ENCODE assay signal across 12 cellular contexts in the genomic region with DNA sequence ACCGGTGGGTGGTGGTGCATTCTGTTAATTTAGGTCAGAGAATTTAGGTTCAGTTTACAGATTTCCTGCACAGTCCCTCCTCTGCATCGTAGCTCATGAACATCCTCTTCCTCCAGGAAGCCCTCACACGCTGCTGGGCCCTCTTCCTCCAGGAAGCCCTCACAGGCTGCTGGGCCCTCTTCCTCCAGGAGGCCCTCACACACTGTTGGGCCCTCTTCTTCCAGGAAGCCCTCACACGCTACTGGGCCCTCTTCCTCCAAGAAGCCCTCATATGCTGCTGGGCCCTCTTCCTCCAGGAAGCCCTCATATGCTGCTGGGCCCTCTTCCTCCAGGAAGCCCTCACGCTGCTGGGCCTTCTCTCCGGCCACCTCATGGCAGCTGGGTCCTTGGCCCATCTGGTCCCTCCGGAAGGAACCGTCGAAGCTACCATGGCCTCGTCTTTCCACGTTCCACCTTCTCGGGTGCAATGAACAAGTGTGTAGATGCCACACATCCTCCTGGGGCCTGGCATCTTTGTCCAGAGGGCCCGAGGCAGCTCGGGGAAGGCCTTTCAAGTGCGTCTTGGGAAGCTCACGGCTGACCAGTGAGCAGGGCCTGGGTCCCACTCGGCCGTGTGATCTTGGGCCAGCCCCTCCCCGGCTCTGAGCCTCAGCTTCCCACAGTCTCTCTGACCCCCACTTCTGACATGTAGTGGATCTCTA. TPM values are rescaled to one million over a fixed set of nuclear protein-coding genes. Genes with fewer than 3 reads are reported as not detected.
A peak's percentile ranks its signal among the peaks of the same experiment; 100 is the strongest.
DNase-seq lines count a peak whose midpoint lies in the region; ATAC-seq and TF ChIP-seq lines count a peak whose summit lies in the region.
"Had no signal": no experiment of that assay in that cellular context is flagged by ENCODE, and none has a peak within 500 bp of the region (broad histone marks: within the 10 kb centered on the region; RNA-seq: fewer than 3 reads in every experiment).

No MANE protein-coding gene starts in this region.

- no peaks in the 10 kb centered on the region for H3K9me3 Mint-ChIP-seq in activated naive CD8-positive, alpha-beta T cell treated with anti-CD3 and anti-CD28 coated beads, Interleukin-2, amount 10 ng/mL, durations not matched to agents 7 days and 5 days
- H3K9me3 Mint-ChIP-seq in activated naive CD8-positive, alpha-beta T cell treated with anti-CD3 and anti-CD28 coated beads, Interleukin-2, amount 50 U/mL, for 24 hours, result no peaks in the 10 kb centered on the region
- H3K9me3 Mint-ChIP-seq: nephron had no signal

- no peak for TF ChIP-seq POLR2A in ovary (IDR thresholded peaks at IDR 0.05)

- no peak overlapping the region for H3K27ac Mint-ChIP-seq in activated naive CD8-positive, alpha-beta T cell treated with anti-CD3 and anti-CD28 coated beads, Interleukin-2, amount 10 ng/mL, durations not matched to agents 7 days and 5 days
- H3K27ac Mint-ChIP-seq in activated naive CD8-positive, alpha-beta T cell treated with anti-CD3 and anti-CD28 coated beads, Interleukin-2, amount 50 U/mL, for 24 hours, result no peak overlapping the region

- H3K27me3 Mint-ChIP-seq in activated naive CD8-positive, alpha-beta T cell treated with anti-CD3 and anti-CD28 coated beads, Interleukin-2, amount 10 ng/mL, durations not matched to agents 7 days and 5 days, result no peaks in the 10 kb centered on the region
- no peaks in the 10 kb centered on the region for H3K27me3 Mint-ChIP-seq in activated naive CD8-positive, alpha-beta T cell treated with anti-CD3 and anti-CD28 coated beads, Interleukin-2, amount 50 U/mL, for 24 hours

- intact Hi-C loops in ovary (cut with DNase I), result no loop called here

- H3K4me1 Mint-ChIP-seq in activated naive CD8-positive, alpha-beta T cell treated with anti-CD3 and anti-CD28 coated beads, Interleukin-2, amount 10 ng/mL, durations not matched to agents 7 days and 5 days, result peaks cover 6% of the 10 kb centered on the region
- H3K4me1 Mint-ChIP-seq in activated naive CD8-positive, alpha-beta T cell treated with anti-CD3 and anti-CD28 coated beads, Interleukin-2, amount 50 U/mL, for 24 hours, result no peaks in the 10 kb centered on the region

- no peaks in the 10 kb centered on the region for H3K36me3 ChIP-seq in ovary
- peaks cover 86% of the 10 kb centered on the region for H3K36me3 ChIP-seq in BE2C

- WGBS in ovary, 3 donors, result 32 to 49% (median 36%) methylated on average over 17 to 19 of the region's 19 CpGs

- H3K9me3 ChIP-seq in ovary (no peaks in the 10 kb centered on the region), BE2C (no peaks in the 10 kb centered on the region)

- no peak for DNase-seq in activated naive CD8-positive, alpha-beta T cell treated with anti-CD3 and anti-CD28 coated beads, Interleukin-2, amount 10 ng/mL, durations not matched to agents 7 days and 5 days
- no peak for DNase-seq in activated naive CD8-positive, alpha-beta T cell treated with anti-CD3 and anti-CD28 coated beads, Interleukin-2, amount 50 U/mL, for 24 hours
- DNase-seq in fibroblast of villous mesenchyme (ENCODE audit: low read depth) (peak; percentile 10), ovary (peak in 2 of 5 donors; percentile 30 to 36), NCI-H446 treated with DMSO at 0.1 percent for 48 hours (lab: John Stamatoyannopoulos, UW) (no peak), BE2C (no peak), GM20000 (ENCODE audit: low spot score) (no peak), NCI-H146 treated with DMSO at 0.1 percent for 48 hours (lab: John Stamatoyannopoulos, UW; ENCODE audit: unreplicated experiment) (no peak)
- DNase-seq: NCI-H2107; PC-9; stimulated activated naive CD4-positive, alpha-beta T cell treated with Interleukin-2 at 50 U/mL for 16 hours had no signal

- peaks cover 63% of the 10 kb centered on the region for H3K4me1 ChIP-seq in ovary (ENCODE audit: insufficient read depth)
- H3K4me1 ChIP-seq in BE2C, result peaks cover 72% of the 10 kb centered on the region

- POLR2A ChIA-PET in activated naive CD8-positive, alpha-beta T cell treated with anti-CD3 and anti-CD28 coated beads, Interleukin-2, amount 10 ng/mL, durations not matched to agents 7 days and 5 days (lab: Charles Lee), result no interaction called here

- H3K4me3 ChIP-seq in fibroblast of villous mesenchyme (ENCODE audit: low read depth, low read length) (no peak overlapping the region), ovary (no peak overlapping the region), BE2C (ENCODE audit: low read depth, low read length) (no peak overlapping the region)
- H3K4me3 ChIP-seq: PC-9 had no signal

- TF ChIP-seq CTCF in fibroblast of villous mesenchyme (IDR thresholded peaks at IDR 0.05; ENCODE audit: insufficient read depth, low read depth, low read length), result no peak
- TF ChIP-seq CTCF in ovary (IDR thresholded peaks at IDR 0.05), result no peak
- no peak for TF ChIP-seq CTCF in BE2C (IDR thresholded peaks at IDR 0.05; ENCODE audit: low read depth, low read length)
- no peak for TF ChIP-seq CTCF in GM20000 (IDR thresholded peaks at IDR 0.05; ENCODE audit: extremely low read depth, missing control alignments)

- peak; percentile 14 for ATAC-seq in activated naive CD8-positive, alpha-beta T cell treated with anti-CD3 and anti-CD28 coated beads, Interleukin-2, amount 10 ng/mL, durations not matched to agents 7 days and 5 days (ENCODE audit: low read depth)
- ATAC-seq in activated naive CD8-positive, alpha-beta T cell treated with anti-CD3 and anti-CD28 coated beads, Interleukin-2, amount 50 U/mL, for 24 hours, result no peak

- no peak for TF ChIP-seq EP300 in ovary (IDR thresholded peaks at IDR 0.05)

- H3K27me3 ChIP-seq in ovary, result no peaks in the 10 kb centered on the region
- no peaks in the 10 kb centered on the region for H3K27me3 ChIP-seq in BE2C

- no peak overlapping the region for H3K4me3 Mint-ChIP-seq in activated naive CD8-positive, alpha-beta T cell treated with anti-CD3 and anti-CD28 coated beads, Interleukin-2, amount 10 ng/mL, durations not matched to agents 7 days and 5 days
- H3K4me3 Mint-ChIP-seq in activated naive CD8-positive, alpha-beta T cell treated with anti-CD3 and anti-CD28 coated beads, Interleukin-2, amount 50 U/mL, for 24 hours, result no peak overlapping the region
- H3K4me3 Mint-ChIP-seq: nephron had no signal

- H3K27ac ChIP-seq in ovary, result peak overlapping the region; percentile 52 to 94
- H3K27ac ChIP-seq: PC-9 had no signal

- H3K36me3 Mint-ChIP-seq in activated naive CD8-positive, alpha-beta T cell treated with anti-CD3 and anti-CD28 coated beads, Interleukin-2, amount 10 ng/mL, durations not matched to agents 7 days and 5 days, result no peaks in the 10 kb centered on the region
- H3K36me3 Mint-ChIP-seq in activated naive CD8-positive, alpha-beta T cell treated with anti-CD3 and anti-CD28 coated beads, Interleukin-2, amount 50 U/mL, for 24 hours (ENCODE audit: low read depth), result no peaks in the 10 kb centered on the region

RNA-seq across cellular contexts. Expression of gene PPARA, which starts 58.9 kb away (rescaled TPM):
- 10 to 100 TPM; 20.7 to 24.9 TPM for total RNA-seq in activated naive CD8-positive, alpha-beta T cell treated with anti-CD3 and anti-CD28 coated beads, Interleukin-2, amount 10 ng/mL, durations not matched to agents 7 days and 5 days
- total RNA-seq in fibroblast of villous mesenchyme, result 14.2 and 15.5 TPM in 2 replicates
- total RNA-seq in ovary, result 10 to 100 TPM in 6 of 7 donors, 1 to 10 TPM in 1; 9.7 to 41.0 (median 34.0) TPM
- polyA plus RNA-seq in ovary, result 10 to 100 TPM; 12.8 to 16.0 TPM
- 2.6 TPM for polyA plus RNA-seq in BE2C (2012; ENCODE audit: insufficient read depth, insufficient read length, low read depth)
